ENCODE assay signal across 21 cellular contexts in genomic region chr9:134687556-134687955, GRCh38. TPM values are rescaled to one million over a fixed set of nuclear protein-coding genes. Genes with fewer than 3 reads are reported as not detected.
"Had no signal": no experiment of that assay in that cellular context is flagged by ENCODE, and none has a peak within 500 bp of the region (broad histone marks: within the 10 kb centered on the region; RNA-seq: fewer than 3 reads in every experiment).

No MANE protein-coding gene starts in this region.

- H3K27me3 ChIP-seq: ascending aorta had no signal

- ATAC-seq: activated CD4-positive, CD25-positive, alpha-beta regulatory T cell treated with anti-CD3 and anti-CD28 coated beads, Interleukin-2, amount 50 U/mL, for 24 hours; activated CD8-positive, alpha-beta T cell treated with anti-CD3 and anti-CD28 coated beads, Interleukin-2, amount 10 ng/mL, durations not matched to agents 7 days and 5 days; PC-3 had no signal

- DNase-seq: activated CD4-positive, alpha-beta T cell treated with anti-CD3 and anti-CD28 coated beads for 4 hours; activated CD4-positive, alpha-beta T cell treated with anti-CD3 and anti-CD28 coated beads, Interleukin-2, amount 50 U/mL, for 4 hours; activated CD8-positive, alpha-beta T cell treated with anti-CD3 and anti-CD28 coated beads, Interleukin-2, amount 10 ng/mL, durations not matched to agents 7 days and 5 days; activated effector memory CD4-positive, alpha-beta T cell treated with Interleukin-2 at 50 U/mL for 16 hours; activated naive CD4-positive, alpha-beta T cell; activated T-cell treated with anti-CD3 and anti-CD28 coated beads, Interleukin-2, amount 50 U/mL, for 24 hours; KG1; NCI-H1048; NCI-H146; NCI-H187 treated with DMSO at 0.1 percent for 48 hours; NCI-H2081 treated with DMSO at 0.1 percent for 48 hours; NCI-H446; NCI-H524; PC-3; T-helper 1 cell had no signal

- H3K9me3 ChIP-seq: ascending aorta had no signal

- H3K4me3 ChIP-seq: ascending aorta, SK-N-MC had no signal

- FAIRE-seq: RCC 7860 had no signal

- H3K27ac ChIP-seq: ascending aorta, SK-N-MC had no signal

RNA-seq across cellular contexts. Expression of gene COL5A1, which starts 46.0 kb away (rescaled TPM):
- total RNA-seq: activated T-helper 1 cell treated with anti-CD3 and anti-CD28 coated beads, Interleukin-12 subunit alpha, Interleukin-12 subunit beta, Interleukin-2, Interleukin-4 antibody, amounts not matched to agents 30 ng/mL and 10 ng/mL and 1 ng/mL, durations not matched to agents 14 hours and 24 hours and 36 hours had no signal
- polyA plus RNA-seq: IgD-negative memory B cell had no signal
